8 cellular contexts compared by ENCODE assay signal in the genomic region with DNA sequence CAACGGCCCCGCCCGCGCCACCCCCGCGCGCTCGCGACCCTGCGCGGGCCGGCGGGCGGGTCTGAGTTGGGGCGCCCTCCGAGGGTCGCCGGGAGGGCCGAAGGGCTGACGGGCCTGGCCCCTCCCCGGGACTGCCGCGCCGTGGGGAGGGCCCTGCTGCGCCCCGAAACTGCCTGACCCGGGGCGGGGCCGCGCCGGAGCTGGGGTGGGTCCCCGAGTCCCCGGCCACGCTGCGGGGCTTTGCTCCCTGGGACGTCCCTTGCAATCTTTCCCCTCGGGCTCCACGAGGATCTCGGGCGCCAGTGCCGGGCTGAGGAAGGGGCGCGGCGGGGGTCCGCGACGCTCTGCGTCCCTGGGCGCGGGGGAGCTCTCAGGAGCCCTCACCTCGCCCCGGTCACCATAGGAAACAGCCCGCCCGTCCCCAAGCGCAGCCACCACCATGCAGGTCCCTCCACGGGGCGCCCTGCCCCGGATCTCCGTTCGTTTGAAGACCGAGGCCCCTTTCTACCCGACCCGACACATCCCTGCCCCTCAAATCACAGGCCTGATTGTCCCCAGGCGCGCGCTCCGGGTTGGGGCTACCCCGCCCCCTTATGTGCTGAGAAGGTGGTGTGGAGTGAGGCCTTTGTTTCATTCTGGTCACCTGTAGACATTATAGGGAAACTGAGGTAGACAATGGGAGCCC. TPM values are rescaled to one million over a fixed set of nuclear protein-coding genes. Genes with fewer than 3 reads are reported as not detected.
DNase-seq lines count a peak whose midpoint lies in the region; TF ChIP-seq lines count a peak whose summit lies in the region.

No MANE protein-coding gene starts in this region.

- whole genome bisulfite sequencing in mammary epithelial cell (ENCODE audit: low coverage, missing lambda C conversion rate) = 2% methylated on average over 20 of the region's 68 CpGs

- H3K36me3 ChIP-seq in mammary epithelial cell (ENCODE audit: insufficient read depth, low read length) (peaks cover 25% of the 10 kb centered on the region), kidney epithelial cell (ENCODE audit: control insufficient read depth, insufficient read depth, low read length) (peaks cover 14% of the 10 kb centered on the region)

- peak overlapping the region; percentile 40 for H2AFZ ChIP-seq in mammary epithelial cell (ENCODE audit: low read depth, low read length)

- H3K27ac ChIP-seq in mammary epithelial cell (ENCODE audit: insufficient read depth, low read depth, low read length) = peak overlapping the region; percentile 70

- no peaks in the 10 kb centered on the region for H3K9me3 ChIP-seq in mammary epithelial cell (replicated peaks; ENCODE audit: insufficient read depth, low read length)

- TF ChIP-seq CTCF in mammary epithelial cell (conservative IDR thresholded peaks at IDR 0.05 in 1 of 2, IDR thresholded peaks at IDR 0.05 in 1 of 2; ENCODE audit: extremely low read depth in 1 of 2, insufficient read depth in 1 of 2, low read depth in 1 of 2, low read length in 2 of 2) (no peak), kidney epithelial cell (IDR thresholded peaks at IDR 0.05; ENCODE audit: insufficient read depth, low read length, poor library complexity, severe bottlenecking) (no peak)

- DNase-seq in NCI-H82 (lab: John Stamatoyannopoulos, UW) = peak; percentile 75
- DNase-seq in NCI-H82 treated with DMSO at 0.1 percent for 48 hours (lab: John Stamatoyannopoulos, UW; ENCODE audit: unreplicated experiment) = no peak
- DNase-seq in M059J (ENCODE audit: low read depth) = peak; percentile 58
- peak; percentile 48 for DNase-seq in T-helper 22 cell (ENCODE audit: low read depth)
- DNase-seq in mammary epithelial cell = peak; percentile 69
- no peak for DNase-seq in kidney epithelial cell (ENCODE audit: low read depth)
- peak; percentile 68 to 70 for DNase-seq in stimulated activated CD4-positive, alpha-beta T cell treated with anti-CD3 and anti-CD28 coated beads, Interleukin-2, amount 100 ng/mL, for 24 hours
- no peak for DNase-seq in NCI-H2029 treated with DMSO at 0.1 percent for 48 hours (lab: John Stamatoyannopoulos, UW)

- peaks cover 43% of the 10 kb centered on the region for H3K4me1 ChIP-seq in mammary epithelial cell (ENCODE audit: insufficient read depth, low read length)

- intact Hi-C loops in mammary epithelial cell (cut with micrococcal nuclease) = loop anchor here (10.0 kb wide), 1 partner anchor 352 kb away; a partner anchor contains a TSS

- BruUV-seq in mammary epithelial cell (replicated peaks; lab: Mats Ljungman, UMichigan) = TSS peak; percentile 10

- dilution Hi-C loops in mammary epithelial cell (cut with HindIII; ENCODE audit: low sequenced_read_pairs) = loop anchor here (5.0 to 25.0 kb wide), 5 partner anchors 54 to 501 kb away; a partner anchor contains a TSS

- CTCF ChIA-PET in mammary epithelial cell (lab: Charles Lee; ENCODE audit: low non-redundant PET) = no interaction called here

- H3K27me3 ChIP-seq in mammary epithelial cell (ENCODE audit: insufficient read depth, low read length) (no peaks in the 10 kb centered on the region), kidney epithelial cell (ENCODE audit: control insufficient read depth, insufficient read depth, low read length) (no peaks in the 10 kb centered on the region)

- H4K20me1 ChIP-seq in mammary epithelial cell (ENCODE audit: insufficient read depth, low read length) = peaks cover 35% of the 10 kb centered on the region

- in situ Hi-C loops in mammary epithelial cell (cut with MboI; ENCODE audit: low sequenced_read_pairs in 2 of 2) = loop anchor here in 1 of 2 donors (5.0 kb wide), 1 partner anchor 116 kb away; a partner anchor contains a TSS

- H3K9ac ChIP-seq in mammary epithelial cell (ENCODE audit: insufficient read depth, low read length) = no peak overlapping the region

- H3K4me3 ChIP-seq in mammary epithelial cell (replicated peaks in 1 of 3; ENCODE audit: insufficient read depth in 1 of 3, low read depth in 2 of 3, low read length in 3 of 3) (peak overlapping the region; percentile 41 to 66 (median 58)), kidney epithelial cell (ENCODE audit: low read depth, low read length) (peak overlapping the region; percentile 71)

- H3K79me2 ChIP-seq in mammary epithelial cell (ENCODE audit: insufficient read depth, low read length) = peaks cover 68% of the 10 kb centered on the region

- peak overlapping the region; percentile 99 for H3K4me2 ChIP-seq in mammary epithelial cell (ENCODE audit: insufficient read depth, low read depth, low read length)

RNA-seq across cellular contexts. Expression of a gene that starts 0.5 kb away (rescaled TPM):
- total RNA-seq in M059J (2014; rRNA removed; shearing (Covaris generic)) = 3,948 and 4,109 TPM in 2 replicates
- total RNA-seq in mammary epithelial cell (over 10,000 TPM in 1 of 2 donors, 1,000 to 10,000 TPM in 1; 3,950 to 24,255 TPM), kidney epithelial cell (8,883 and 9,424 TPM in 2 replicates)
- 8,707 TPM for polyA plus RNA-seq in mammary epithelial cell
- polyA minus RNA-seq in mammary epithelial cell = 4,992 TPM

RNA-seq across cellular contexts. Expression of a gene that starts 15.1 kb away (rescaled TPM):
- total RNA-seq in M059J (2014; rRNA removed; shearing (Covaris generic)) = 0.69 TPM in 1 of 2 replicates, not detected in the other
- total RNA-seq in mammary epithelial cell (under 1 TPM; 0.47 to 0.83 TPM), kidney epithelial cell (0.29 and 0.41 TPM in 2 replicates)
- polyA plus RNA-seq in mammary epithelial cell = 0.03 TPM
- polyA minus RNA-seq in mammary epithelial cell = not detected

RNA-seq across cellular contexts. Expression of a gene that starts 39.0 kb away (rescaled TPM):
- total RNA-seq in M059J (2014; rRNA removed; shearing (Covaris generic)) = 8.0 and 18.0 TPM in 2 replicates
- 10 to 100 TPM; 23.5 to 26.6 TPM for total RNA-seq in mammary epithelial cell
- polyA plus RNA-seq in mammary epithelial cell = 14.6 TPM
- 37.0 TPM for polyA minus RNA-seq in mammary epithelial cell
- total RNA-seq in kidney epithelial cell = 41.4 and 49.1 TPM in 2 replicates

Comparison
In these comparisons a context has a peak if more than half of its experiments do, and no peak if none do; other contexts are left out.
1. DNase-seq: peak in NCI-H82 (single experiment), M059J (single experiment), T-helper 22 cell (single experiment), mammary epithelial cell (single experiment) and stimulated activated CD4-positive, alpha-beta T cell treated with anti-CD3 and anti-CD28 coated beads, Interleukin-2, amount 100 ng/mL, for 24 hours (2 of 2); none in NCI-H82 treated with DMSO at 0.1 percent for 48 hours (single experiment), kidney epithelial cell (single experiment) and NCI-H2029 treated with DMSO at 0.1 percent for 48 hours (single experiment).